Comparison of ENCODE assay signal across 13 cellular contexts in the genomic region with DNA sequence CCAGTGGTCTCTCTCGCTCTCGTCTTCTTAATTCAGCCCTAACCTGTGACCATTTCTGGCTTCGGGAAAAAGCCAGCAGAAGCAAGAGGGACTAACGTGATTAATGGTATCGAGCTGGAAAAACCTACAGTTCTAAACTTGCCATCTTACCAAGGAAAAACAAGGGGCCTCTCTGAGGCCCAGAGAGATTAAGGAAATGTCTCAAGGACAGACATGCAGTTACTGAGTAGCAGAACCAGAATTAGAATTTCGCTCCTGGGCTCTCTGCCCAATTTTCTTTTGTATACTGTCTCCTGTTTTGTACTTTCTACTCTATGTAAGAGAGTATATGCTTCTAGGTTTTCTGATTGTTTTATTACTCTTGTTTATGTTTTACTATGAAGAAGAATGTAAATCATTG.
DNase-seq lines count a peak whose midpoint lies in the region; ATAC-seq and TF ChIP-seq lines count a peak whose summit lies in the region.
"Had no signal": no experiment of that assay in that cellular context is flagged by ENCODE, and none has a peak within 500 bp of the region (broad histone marks: within the 10 kb centered on the region; RNA-seq: fewer than 3 reads in every experiment).

No MANE protein-coding gene starts in this region.

- TF ChIP-seq POLR2A in stomach (IDR thresholded peaks at IDR 0.05): no peak

- DNase-seq in left ventricle myocardium superior (no peak), Right ventricle myocardium inferior (ENCODE audit: missing footprints) (no peak), hepatocyte (ENCODE audit: low spot score) (no peak), stomach (no peak), MV-4-11 (lab: John Stamatoyannopoulos, UW) (no peak), NCI-H446 treated with DMSO at 0.1 percent for 48 hours (lab: John Stamatoyannopoulos, UW) (no peak), NCI-H510A (lab: John Stamatoyannopoulos, UW) (no peak), NCI-H187 treated with DMSO at 0.1 percent for 48 hours (lab: John Stamatoyannopoulos, UW) (no peak)
- DNase-seq: HFFc6; NCI-H2081; NCI-H226; stimulated activated CD4-positive, alpha-beta T cell treated with anti-CD3 and anti-CD28 coated beads, Interleukin-1b, Interleukin-23, amount 100 ng/mL, for 48 hours had no signal

- WGBS in hepatocyte (ENCODE audit: low lambda C conversion rate, missing lambda C conversion rate): 75% methylated on average over 6 of the region's 6 CpGs
- WGBS in stomach, 5 donors: 59 to 81% (median 70%) methylated on average over 6 of the region's 6 CpGs

- no peak for TF ChIP-seq CTCF in hepatocyte (IDR thresholded peaks at IDR 0.05; ENCODE audit: poor library complexity)
- TF ChIP-seq CTCF in stomach (IDR thresholded peaks at IDR 0.05): no peak

- H3K9me3 ChIP-seq in hepatocyte (ENCODE audit: low read depth) (no peaks in the 10 kb centered on the region), stomach (no peaks in the 10 kb centered on the region)

- H3K27me3 ChIP-seq in hepatocyte: no peaks in the 10 kb centered on the region
- no peaks in the 10 kb centered on the region for H3K27me3 ChIP-seq in stomach

- peak overlapping the region; percentile 18 for H3K4me2 ChIP-seq in hepatocyte

- no peaks in the 10 kb centered on the region for H3K9me2 ChIP-seq in hepatocyte (replicated peaks; ENCODE audit: insufficient read depth)

- intact Hi-C loops in left ventricle myocardium superior (cut with micrococcal nuclease) (no loop called here), Right ventricle myocardium inferior (cut with DNase I) (no loop called here), stomach (cut with DNase I; ENCODE audit: low total_unique reads) (no loop called here)

- H3K27ac ChIP-seq in hepatocyte (peak overlapping the region; percentile 81), stomach (peak overlapping the region in 4 of 5 donors; percentile 4 to 80 (median 70))

- TF ChIP-seq EP300 in stomach (IDR thresholded peaks at IDR 0.05): no peak

- H2AFZ ChIP-seq in hepatocyte: no peak overlapping the region

- H3K4me3 ChIP-seq in hepatocyte: no peak overlapping the region
- H3K4me3 ChIP-seq in stomach: no peak overlapping the region
- H3K4me3 ChIP-seq: lung had no signal

- H3K36me3 ChIP-seq in hepatocyte (replicated peaks; ENCODE audit: insufficient read depth, low read depth) (no peaks in the 10 kb centered on the region), stomach (peaks cover 0 to 64% (median 31%) of the 10 kb centered on the region in 4 donors)

- ATAC-seq in left ventricle myocardium superior (peak; percentile 42), Right ventricle myocardium inferior (no peak)

- H3K79me2 ChIP-seq in hepatocyte: peaks cover 2% of the 10 kb centered on the region

- H3K4me1 ChIP-seq in hepatocyte (ENCODE audit: insufficient read depth) (peaks cover 31% of the 10 kb centered on the region), stomach (peaks cover 3 to 49% (median 25%) of the 10 kb centered on the region in 4 donors)

- H4K20me1 ChIP-seq in hepatocyte (ENCODE audit: insufficient read depth, poor library complexity, severe bottlenecking): no peaks in the 10 kb centered on the region
